8 cellular contexts compared by ENCODE assay signal in the genomic region with DNA sequence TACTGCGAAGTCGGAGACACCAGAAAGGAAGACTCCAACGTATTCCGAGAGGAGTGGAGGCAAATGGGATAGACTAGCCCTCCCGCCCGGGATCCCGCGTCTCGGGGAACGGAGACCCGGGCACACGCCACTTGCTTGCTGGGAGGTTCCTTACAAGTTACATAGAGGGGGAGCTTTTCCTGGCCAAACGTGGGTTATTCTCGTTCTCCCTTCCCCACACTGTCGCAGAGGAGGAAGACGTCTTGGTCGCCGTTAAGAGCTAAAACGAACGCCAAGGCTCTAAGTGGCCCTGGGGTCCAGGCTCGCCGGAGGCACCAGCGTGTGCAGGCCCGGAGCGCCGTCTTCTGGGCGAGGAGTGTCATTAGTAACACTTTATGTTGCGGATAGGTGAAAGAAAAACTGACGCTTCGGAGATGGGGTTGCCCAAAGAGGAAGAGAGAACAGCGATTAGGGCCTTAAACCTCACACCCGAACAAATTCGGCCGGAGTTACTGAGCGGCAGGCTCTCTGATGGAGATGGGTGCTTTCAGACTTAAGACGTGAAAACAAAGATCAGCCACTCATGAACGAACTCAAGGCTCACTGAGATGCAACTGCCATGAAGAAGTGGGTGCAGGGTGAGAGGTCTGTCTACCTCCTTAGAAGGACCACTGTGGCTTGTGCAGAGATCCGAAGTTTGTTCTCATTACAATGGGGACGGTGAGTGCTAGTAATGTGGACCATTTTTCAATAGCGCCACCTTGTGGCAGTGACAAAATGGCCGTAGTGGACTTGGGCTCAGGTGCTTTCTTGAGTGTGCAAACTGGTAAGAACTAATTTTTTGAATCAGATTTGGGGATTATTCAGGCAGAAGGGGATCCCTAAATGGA. TPM values are rescaled to one million over a fixed set of nuclear protein-coding genes. Genes with fewer than 3 reads are reported as not detected.
DNase-seq lines count a peak whose midpoint lies in the region; ATAC-seq, FAIRE-seq and TF ChIP-seq lines count a peak whose summit lies in the region.

No MANE protein-coding gene starts in this region.

- POLR2A ChIA-PET in OCI-LY7 (lab: Charles Lee): interaction anchor here (0.7 to 1.2 kb wide), 2 partner anchors 157 to 179 kb away, joined by 3 read pairs; no protein-coding TSS in a partner anchor

- CTCF ChIA-PET in OCI-LY7 (lab: Charles Lee; ENCODE audit: unreplicated experiment): interaction anchor here (0.7 to 1.5 kb wide), 4 partner anchors 168 to 179 kb away, joined by 3 to 8 read pairs (median 4); no protein-coding TSS in a partner anchor

- H3K9ac ChIP-seq in HUES6 (ENCODE audit: low read length): peak overlapping the region; percentile 62

- peak overlapping the region; percentile 85 for H3K4me3 ChIP-seq in HUES6 (ENCODE audit: low read depth, low read length)
- H3K4me3 ChIP-seq in OCI-LY7 (ENCODE audit: low read depth, low read length, poor library complexity, severe bottlenecking): peak overlapping the region; percentile 67
- H3K4me3 ChIP-seq in esophagus squamous epithelium: peak overlapping the region; percentile 20 to 67 (median 51)
- peak overlapping the region; percentile 77 to 88 for H3K4me3 ChIP-seq in muscle layer of duodenum (ENCODE audit: low read depth in 1 of 2, low read length in 2 of 2)

- peak overlapping the region; percentile 79 for H3K4me2 ChIP-seq in OCI-LY7 (ENCODE audit: low read length)

- peak; percentile 88 for ATAC-seq in GM21423 (IDR thresholded peaks at IDR 0.05; ENCODE audit: unreplicated experiment)

- H2AFZ ChIP-seq in OCI-LY7 (ENCODE audit: low read length): peak overlapping the region; percentile 77

- 0 to 1% methylated on average over 26 to 37 of the region's 41 CpGs for WGBS in esophagus squamous epithelium, 2 donors

- peaks cover 40% of the 10 kb centered on the region for H3K27me3 ChIP-seq in HUES6 (ENCODE audit: control insufficient read depth, insufficient read depth, low read length)
- H3K27me3 ChIP-seq in esophagus squamous epithelium: peaks cover 0 to 56% (median 0%) of the 10 kb centered on the region in 4 donors
- peaks cover 8% of the 10 kb centered on the region for H3K27me3 ChIP-seq in muscle layer of duodenum (ENCODE audit: low read depth, low read length)

- H3K36me3 ChIP-seq in HUES6 (ENCODE audit: control insufficient read depth, insufficient read depth, low read length) (no peaks in the 10 kb centered on the region), OCI-LY7 (ENCODE audit: insufficient read depth, low read length) (no peaks in the 10 kb centered on the region), esophagus squamous epithelium (no peaks in the 10 kb centered on the region), muscle layer of duodenum (ENCODE audit: control insufficient read depth in 1 of 2, insufficient read depth in 2 of 2, low read length in 2 of 2) (no peaks in the 10 kb centered on the region)

- peak; percentile 86 for TF ChIP-seq CTCF in D721Med (IDR thresholded peaks at IDR 0.05; ENCODE audit: insufficient read depth, missing control alignments)
- peak; percentile 97 for TF ChIP-seq CTCF in OCI-LY7 (conservative IDR thresholded peaks at IDR 0.05; ENCODE audit: low read length)
- TF ChIP-seq CTCF in esophagus squamous epithelium (IDR thresholded peaks at IDR 0.05): peak; percentile 71 to 89 (median 82)

- H4K20me1 ChIP-seq in OCI-LY7 (ENCODE audit: insufficient read depth, low read length): no peaks in the 10 kb centered on the region

- intact Hi-C loops in OCI-LY7 (cut with micrococcal nuclease; ENCODE audit: unreplicated experiment) (loop anchor here (1.0 to 10.0 kb wide), 5 partner anchors 72 to 568 kb away; partner anchors contain the start of gene OR2H2), esophagus squamous epithelium (cut with DNase I) (loop anchor here (2.0 to 5.0 kb wide), 2 partner anchors 178 to 329 kb away; no protein-coding TSS in a partner anchor)

- DNase-seq in D721Med (ENCODE audit: insufficient read length, low spot score): peak; percentile 36
- peak; percentile 90 for DNase-seq in OCI-LY7 (ENCODE audit: low spot score)
- DNase-seq in activated T-cell treated with anti-CD3 and anti-CD28 coated beads for 48 hours (ENCODE audit: low read depth): peak; percentile 70
- no peak for DNase-seq in esophagus squamous epithelium (lab: John Stamatoyannopoulos, UW)
- peak; percentile 64 to 76 for DNase-seq in stimulated activated CD8-positive, alpha-beta memory T cell treated with anti-CD3 and anti-CD28 coated beads, Interleukin-7, amount 100 ng/mL, for 1 hour (ENCODE audit: low read depth in 2 of 2)

- TF ChIP-seq POLR2A in esophagus squamous epithelium (IDR thresholded peaks at IDR 0.05): no peak

- H3K9me3 ChIP-seq in HUES6 (ENCODE audit: control insufficient read depth, insufficient read depth, low read depth, low read length): peaks cover 12% of the 10 kb centered on the region; the same call in 1 of the 2 replicates
- H3K9me3 ChIP-seq in OCI-LY7 (ENCODE audit: low read length): no peaks in the 10 kb centered on the region
- no peaks in the 10 kb centered on the region for H3K9me3 ChIP-seq in esophagus squamous epithelium
- no peaks in the 10 kb centered on the region for H3K9me3 ChIP-seq in muscle layer of duodenum (ENCODE audit: control insufficient read depth in 1 of 2, low read length in 2 of 2)

- H3K9me2 ChIP-seq in OCI-LY7 (ENCODE audit: insufficient read depth, low read length): no peaks in the 10 kb centered on the region

- no peak for FAIRE-seq in D721Med (lab: Jason Lieb, UNC)

- BruUV-seq in OCI-LY7 (replicated peaks; lab: Mats Ljungman, UMichigan): no TSS peak

- H3K27ac ChIP-seq in HUES6 (ENCODE audit: low read depth, low read length): no peak overlapping the region
- H3K27ac ChIP-seq in OCI-LY7 (ENCODE audit: low read depth, low read length, poor library complexity, severe bottlenecking): peak overlapping the region; percentile 56
- peak overlapping the region in 3 of 4 donors; percentile 1 to 43 (median 19) for H3K27ac ChIP-seq in esophagus squamous epithelium
- H3K27ac ChIP-seq in muscle layer of duodenum (ENCODE audit: low read length): no peak overlapping the region

- H3K4me1 ChIP-seq in HUES6 (ENCODE audit: control insufficient read depth, insufficient read depth, low read length) (no peaks in the 10 kb centered on the region), OCI-LY7 (ENCODE audit: insufficient read depth, low read length, poor library complexity, severe bottlenecking) (no peaks in the 10 kb centered on the region), esophagus squamous epithelium (peaks cover 0 to 13% (median 3%) of the 10 kb centered on the region in 3 donors), muscle layer of duodenum (ENCODE audit: control insufficient read depth in 1 of 2, insufficient read depth in 2 of 2, low read length in 2 of 2) (peaks cover 0 to 10% of the 10 kb centered on the region in 2 donors)

- no peaks in the 10 kb centered on the region for H3K79me2 ChIP-seq in OCI-LY7 (ENCODE audit: insufficient read depth, low read depth, low read length)

RNA-seq across cellular contexts. Expression of gene ZNF311, which starts 11.7 kb away (rescaled TPM):
- total RNA-seq in OCI-LY7 (2014; rRNA removed; shearing (Covaris generic)): not detected in 2 replicates
- not detected in 2 replicates for total RNA-seq in OCI-LY7 (2022)
- total RNA-seq in esophagus squamous epithelium: under 1 TPM; 0.27 to 0.57 (median 0.35) TPM

RNA-seq across cellular contexts. Expression of gene OR2W1, which starts 28.2 kb away (rescaled TPM):
- not detected in 2 replicates for total RNA-seq in OCI-LY7 (2014; rRNA removed; shearing (Covaris generic))
- total RNA-seq in OCI-LY7 (2022) (not detected in 2 replicates), esophagus squamous epithelium (not detected)

Comparison
In these comparisons a context has a peak if more than half of its experiments do, and no peak if none do; other contexts are left out.
1. H3K27ac ChIP-seq: peak in OCI-LY7 (single experiment) and esophagus squamous epithelium (3 of 4); none in HUES6 (single experiment) and muscle layer of duodenum (single experiment).
2. Peak in every context shown above with its lines, with median percentiles within 50 percentile points of each other: CTCF ChIP-seq and H3K4me3 ChIP-seq.